Comparison of ENCODE assay signal across 1 cellular context in genomic region chr1:69058454-69058853, GRCh38.
TF ChIP-seq lines count a peak whose summit lies in the region.

No MANE protein-coding gene starts in this region.

TF ChIP-seq in WTC11, 78 proteins besides CTCF, POLR2A, EP300 and RAD21 (continued from another document):
- TF ChIP-seq ATF2 (CRISPR knock-in tag; IDR thresholded peaks at IDR 0.05; ENCODE audit: borderline replicate concordance, low read depth): no peak
